25 cellular contexts compared by ENCODE assay signal in genomic region chr22:46947516-46948260, GRCh38.
A peak's percentile ranks its signal among the peaks of the same experiment; 100 is the strongest.
DNase-seq lines count a peak whose midpoint lies in the region; ATAC-seq and TF ChIP-seq lines count a peak whose summit lies in the region.
"Had no signal": no experiment of that assay in that cellular context is flagged by ENCODE, and none has a peak within 500 bp of the region (broad histone marks: within the 10 kb centered on the region; RNA-seq: fewer than 3 reads in every experiment).

No MANE protein-coding gene starts in this region.

- 90 to 95% methylated on average over 10 to 14 of the region's 14 CpGs for WGBS in endodermal cell (ENCODE audit: insufficient coverage in 1 of 2, insufficient read length in 1 of 2), 2 experiments

- CTCF ChIA-PET in activated CD4-positive, alpha-beta T cell treated with anti-CD3 and anti-CD28 coated beads, Interleukin-2, amount 10 ng/mL, durations not matched to agents 7 days and 5 days (lab: Charles Lee): no interaction called here
- CTCF ChIA-PET in HEK293 (lab: Yijun Ruan, JAX): interaction anchor here (1.2 kb wide), 1 partner anchor 10 kb away, joined by 3 read pairs; no protein-coding TSS in a partner anchor

- ATAC-seq in omental fat pad (ENCODE audit: low FRiP score): peak; percentile 45
- ATAC-seq: activated CD4-positive, alpha-beta T cell treated with anti-CD3 and anti-CD28 coated beads for 36 hours had no signal

- POLR2A ChIA-PET in activated CD4-positive, alpha-beta T cell treated with anti-CD3 and anti-CD28 coated beads, Interleukin-2, amount 10 ng/mL, durations not matched to agents 7 days and 5 days (lab: Charles Lee): no interaction called here
- POLR2A ChIA-PET in HEK293 (lab: Yijun Ruan, JAX): no interaction called here

- TF ChIP-seq CTCF in HEK293 (tag by site-specific recombination; IDR thresholded peaks at IDR 0.05) (no peak), endodermal cell (conservative IDR thresholded peaks at IDR 0.05) (no peak), omental fat pad (IDR thresholded peaks at IDR 0.05) (no peak), chondrocyte (IDR thresholded peaks at IDR 0.05) (no peak)

- no peak overlapping the region for H3K9ac ChIP-seq in endodermal cell (ENCODE audit: extremely low read depth, low read length, poor library complexity, severe bottlenecking)

- H3K27ac Mint-ChIP-seq in activated CD4-positive, alpha-beta T cell treated with anti-CD3 and anti-CD28 coated beads, Interleukin-2, amount 10 ng/mL, durations not matched to agents 7 days and 5 days: peak overlapping the region; percentile 16
- H3K27ac Mint-ChIP-seq in endodermal cell: peak overlapping the region; percentile 26
- no peak overlapping the region for H3K27ac Mint-ChIP-seq in chondrocyte (ENCODE audit: unreplicated experiment)
- H3K27ac Mint-ChIP-seq: activated CD4-positive, alpha-beta T cell treated with anti-CD3 and anti-CD28 coated beads for 36 hours; stimulated activated naive CD8-positive, alpha-beta T cell treated with anti-CD3 and anti-CD28 coated beads, Interleukin-15, Interleukin-2, amounts not matched to agents 100 ng/mL and 50 ng/mL, for 24 hours had no signal

- H3K36me3 Mint-ChIP-seq in activated CD4-positive, alpha-beta T cell treated with anti-CD3 and anti-CD28 coated beads, Interleukin-2, amount 10 ng/mL, durations not matched to agents 7 days and 5 days (ENCODE audit: low read depth): peaks cover 5% of the 10 kb centered on the region
- H3K36me3 Mint-ChIP-seq in endodermal cell (ENCODE audit: low read depth): peaks cover 31% of the 10 kb centered on the region
- peaks cover 9% of the 10 kb centered on the region for H3K36me3 Mint-ChIP-seq in chondrocyte (ENCODE audit: low read depth)

- DNase-seq in activated CD4-positive, alpha-beta T cell treated with anti-CD3 and anti-CD28 coated beads, Interleukin-2, amount 10 ng/mL, durations not matched to agents 7 days and 5 days: no peak
- no peak for DNase-seq in activated CD4-positive, alpha-beta T cell treated with anti-CD3 and anti-CD28 coated beads for 4 hours
- DNase-seq in endodermal cell (no peak), omental fat pad (ENCODE audit: low spot score) (no peak), HUDEP-2 (lab: John Stamatoyannopoulos, UW; ENCODE audit: unreplicated experiment in 76 of 76) (no peak), DMS53 treated with DMSO at 0.1 percent for 48 hours (lab: John Stamatoyannopoulos, UW; ENCODE audit: unreplicated experiment) (no peak), chondrocyte (ENCODE audit: low spot score) (no peak)
- DNase-seq: 8988T; activated CD4-positive, alpha-beta T cell treated with anti-CD3 and anti-CD28 coated beads for 36 hours; activated effector memory CD4-positive, alpha-beta T cell treated with anti-CD3 and anti-CD28 coated beads, Interleukin-2, amount 50 U/mL, for 16 hours; amygdala; Caco-2; DND-41; NCI-H1048; NCI-H187 treated with DMSO at 0.1 percent for 48 hours; NCI-H345; OCI-M1; Right ventricle myocardium superior; stimulated activated CD4-positive, alpha-beta T cell treated with anti-CD3 and anti-CD28 coated beads, Interleukin-4, amount 100 ng/mL, for 4 hours; SW 1271; tibial artery had no signal

- H3K36me3 ChIP-seq in HEK293 (ENCODE audit: control insufficient read depth in 2 of 2, insufficient read depth in 1 of 2, low read length in 2 of 2) (peaks cover 0 to 3% of the 10 kb centered on the region in 2 experiments; a peak in 1 of 3 replicates), endodermal cell (ENCODE audit: control insufficient read depth, insufficient read depth, low read length) (peaks cover 17% of the 10 kb centered on the region)

- H3K4me1 ChIP-seq in HEK293 (ENCODE audit: control insufficient read depth, insufficient read depth, low read length) (no peaks in the 10 kb centered on the region), endodermal cell (ENCODE audit: control insufficient read depth, insufficient read depth, low read length) (no peaks in the 10 kb centered on the region)
- H3K4me1 ChIP-seq: Caco-2, tibial artery had no signal

- H3K27ac ChIP-seq in HEK293 (ENCODE audit: extremely low read depth, low read depth, low read length): no peak overlapping the region
- H3K27ac ChIP-seq in endodermal cell (ENCODE audit: low read depth, low read length): peak overlapping the region; percentile 49
- H3K27ac ChIP-seq: neutrophil, tibial artery had no signal

- H3K4me3 ChIP-seq in HEK293 (ENCODE audit: low read depth, low read length) (no peak overlapping the region), endodermal cell (ENCODE audit: low read length) (no peak overlapping the region)
- H3K4me3 ChIP-seq: smooth muscle cell, tibial artery had no signal

- H3K9me3 Mint-ChIP-seq in activated CD4-positive, alpha-beta T cell treated with anti-CD3 and anti-CD28 coated beads, Interleukin-2, amount 10 ng/mL, durations not matched to agents 7 days and 5 days: no peaks in the 10 kb centered on the region
- peaks cover 4% of the 10 kb centered on the region for H3K9me3 Mint-ChIP-seq in endodermal cell
- no peaks in the 10 kb centered on the region for H3K9me3 Mint-ChIP-seq in chondrocyte (ENCODE audit: low read depth)
- H3K9me3 Mint-ChIP-seq: stimulated activated naive CD8-positive, alpha-beta T cell treated with anti-CD3 and anti-CD28 coated beads, Interleukin-15, Interleukin-2, amounts not matched to agents 100 ng/mL and 50 ng/mL, for 24 hours had no signal

- peaks cover 9% of the 10 kb centered on the region for H3K4me1 Mint-ChIP-seq in activated CD4-positive, alpha-beta T cell treated with anti-CD3 and anti-CD28 coated beads, Interleukin-2, amount 10 ng/mL, durations not matched to agents 7 days and 5 days
- peaks cover 6% of the 10 kb centered on the region for H3K4me1 Mint-ChIP-seq in endodermal cell
- peaks cover 2% of the 10 kb centered on the region for H3K4me1 Mint-ChIP-seq in chondrocyte (ENCODE audit: low read depth)

- no peaks in the 10 kb centered on the region for H3K27me3 Mint-ChIP-seq in activated CD4-positive, alpha-beta T cell treated with anti-CD3 and anti-CD28 coated beads, Interleukin-2, amount 10 ng/mL, durations not matched to agents 7 days and 5 days
- no peaks in the 10 kb centered on the region for H3K27me3 Mint-ChIP-seq in endodermal cell (ENCODE audit: insufficient read depth)
- H3K27me3 Mint-ChIP-seq in chondrocyte (ENCODE audit: low read depth): no peaks in the 10 kb centered on the region
- H3K27me3 Mint-ChIP-seq: activated CD4-positive, alpha-beta T cell treated with anti-CD3 and anti-CD28 coated beads for 36 hours; stimulated activated naive CD8-positive, alpha-beta T cell treated with anti-CD3 and anti-CD28 coated beads, Interleukin-15, Interleukin-2, amounts not matched to agents 100 ng/mL and 50 ng/mL, for 24 hours had no signal

- no peaks in the 10 kb centered on the region for H3K27me3 ChIP-seq in endodermal cell (ENCODE audit: control insufficient read depth, insufficient read depth, low read length, poor library complexity, severe bottlenecking)
- H3K27me3 ChIP-seq: neutrophil, tibial artery had no signal

- no peaks in the 10 kb centered on the region for H3K9me3 ChIP-seq in HEK293 (ENCODE audit: control insufficient read depth, insufficient read depth, low read depth, low read length)
- no peaks in the 10 kb centered on the region for H3K9me3 ChIP-seq in endodermal cell (ENCODE audit: control insufficient read depth, low read length)
- H3K9me3 ChIP-seq: Caco-2, neutrophil, tibial artery had no signal

- no peak overlapping the region for H3K4me3 Mint-ChIP-seq in activated CD4-positive, alpha-beta T cell treated with anti-CD3 and anti-CD28 coated beads, Interleukin-2, amount 10 ng/mL, durations not matched to agents 7 days and 5 days
- H3K4me3 Mint-ChIP-seq in endodermal cell: no peak overlapping the region
- H3K4me3 Mint-ChIP-seq in chondrocyte (ENCODE audit: unreplicated experiment): no peak overlapping the region
- H3K4me3 Mint-ChIP-seq: activated CD4-positive, alpha-beta T cell treated with anti-CD3 and anti-CD28 coated beads for 36 hours; stimulated activated naive CD8-positive, alpha-beta T cell treated with anti-CD3 and anti-CD28 coated beads, Interleukin-15, Interleukin-2, amounts not matched to agents 100 ng/mL and 50 ng/mL, for 24 hours had no signal

TF ChIP-seq in HEK293, 187 proteins besides CTCF, POLR2A, EP300 and RAD21:
- TF ChIP-seq ZFHX2 (tag by site-specific recombination; conservative IDR thresholded peaks at IDR 0.05): no peak
- TF ChIP-seq EGR2 (tag by site-specific recombination; IDR thresholded peaks at IDR 0.05; ENCODE audit: low read depth): peak; percentile 24; the same call in 1 of the 2 replicates
TF ChIP-seq in HEK293: peak in this region for 1.
